Comparison of ENCODE assay signal across 1 cellular context in the genomic region with DNA sequence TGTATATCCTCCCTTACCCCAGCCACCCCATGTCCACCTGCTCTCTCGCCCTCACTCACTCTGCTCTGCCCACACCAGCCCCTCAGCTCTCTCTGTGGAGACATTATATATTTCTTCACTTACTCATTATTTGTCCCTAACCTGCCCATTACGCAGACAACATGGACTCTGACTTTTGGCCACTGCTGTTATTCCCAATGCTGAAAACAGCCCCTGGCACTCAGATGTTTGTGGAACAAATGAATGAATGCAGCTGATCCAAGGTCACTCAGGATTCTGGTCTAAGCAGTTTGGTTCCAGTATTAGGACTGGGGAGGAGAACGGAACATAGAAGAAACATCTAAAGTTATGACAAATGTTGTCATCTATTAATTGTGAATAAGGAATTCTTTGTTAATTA.
TF ChIP-seq lines count a peak whose summit lies in the region.

No MANE protein-coding gene starts in this region.

TF ChIP-seq in IMR-90, 13 proteins besides CTCF, POLR2A, EP300 and RAD21:
- TF ChIP-seq MAZ (IDR thresholded peaks at IDR 0.05; ENCODE audit: borderline replicate concordance, low read depth, low read length) (no peak), CHD1 (IDR thresholded peaks at IDR 0.05; ENCODE audit: low read depth, low read length) (no peak), RFX5 (IDR thresholded peaks at IDR 0.05; ENCODE audit: low read depth, low read length) (no peak), CEBPB (IDR thresholded peaks at IDR 0.05; ENCODE audit: low read depth, low read length) (no peak), MXI1 (IDR thresholded peaks at IDR 0.05; ENCODE audit: borderline replicate concordance, low read depth, low read length) (no peak), FOS (IDR thresholded peaks at IDR 0.05; ENCODE audit: low read depth, low read length) (no peak), SMC3 (IDR thresholded peaks at IDR 0.05; ENCODE audit: low read depth, low read length) (no peak), RCOR1 (IDR thresholded peaks at IDR 0.05; ENCODE audit: insufficient replicate concordance, low read length) (no peak), BHLHE40 (IDR thresholded peaks at IDR 0.05; ENCODE audit: low read depth, low read length) (no peak), NFE2L2 (IDR thresholded peaks at IDR 0.05; ENCODE audit: low read depth, low read length) (no peak), MAFK (IDR thresholded peaks at IDR 0.05; ENCODE audit: low read depth, low read length) (no peak)
- TF ChIP-seq, protein P1, sequence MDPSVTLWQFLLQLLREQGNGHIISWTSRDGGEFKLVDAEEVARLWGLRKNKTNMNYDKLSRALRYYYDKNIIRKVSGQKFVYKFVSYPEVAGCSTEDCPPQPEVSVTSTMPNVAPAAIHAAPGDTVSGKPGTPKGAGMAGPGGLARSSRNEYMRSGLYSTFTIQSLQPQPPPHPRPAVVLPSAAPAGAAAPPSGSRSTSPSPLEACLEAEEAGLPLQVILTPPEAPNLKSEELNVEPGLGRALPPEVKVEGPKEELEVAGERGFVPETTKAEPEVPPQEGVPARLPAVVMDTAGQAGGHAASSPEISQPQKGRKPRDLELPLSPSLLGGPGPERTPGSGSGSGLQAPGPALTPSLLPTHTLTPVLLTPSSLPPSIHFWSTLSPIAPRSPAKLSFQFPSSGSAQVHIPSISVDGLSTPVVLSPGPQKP (IDR thresholded peaks at IDR 0.05; ENCODE audit: borderline replicate concordance, low read depth, low read length): no peak
- TF ChIP-seq, protein P2, sequence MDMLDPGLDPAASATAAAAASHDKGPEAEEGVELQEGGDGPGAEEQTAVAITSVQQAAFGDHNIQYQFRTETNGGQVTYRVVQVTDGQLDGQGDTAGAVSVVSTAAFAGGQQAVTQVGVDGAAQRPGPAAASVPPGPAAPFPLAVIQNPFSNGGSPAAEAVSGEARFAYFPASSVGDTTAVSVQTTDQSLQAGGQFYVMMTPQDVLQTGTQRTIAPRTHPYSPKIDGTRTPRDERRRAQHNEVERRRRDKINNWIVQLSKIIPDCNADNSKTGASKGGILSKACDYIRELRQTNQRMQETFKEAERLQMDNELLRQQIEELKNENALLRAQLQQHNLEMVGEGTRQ (IDR thresholded peaks at IDR 0.05; ENCODE audit: low read depth, low read length): no peak
TF ChIP-seq in IMR-90: peak in this region for 0.
